Comparison of ENCODE assay signal across 14 cellular contexts in genomic region chr9:123073991-123074422, GRCh38. TPM values are rescaled to one million over a fixed set of nuclear protein-coding genes. Genes with fewer than 3 reads are reported as not detected.
A peak's percentile ranks its signal among the peaks of the same experiment; 100 is the strongest.
DNase-seq lines count a peak whose midpoint lies in the region; ATAC-seq and TF ChIP-seq lines count a peak whose summit lies in the region.
"Had no signal": no experiment of that assay in that cellular context is flagged by ENCODE, and none has a peak within 500 bp of the region (broad histone marks: within the 10 kb centered on the region; RNA-seq: fewer than 3 reads in every experiment).

No MANE protein-coding gene starts in this region.

- BruUV-seq in A673 (replicated peaks; lab: Mats Ljungman, UMichigan): no TSS peak

- H3K9me3 ChIP-seq in A673 (ENCODE audit: low read depth, low read length, poor library complexity, severe bottlenecking): no peaks in the 10 kb centered on the region
- H3K9me3 ChIP-seq: testis had no signal

- peak overlapping the region; percentile 64 for H3K27ac ChIP-seq in A673 (ENCODE audit: low read depth, low read length, poor library complexity, severe bottlenecking)
- peak overlapping the region in 31 of 59 donors; percentile 1 to 68 (median 44) for H3K27ac ChIP-seq in dorsolateral prefrontal cortex

- TF ChIP-seq CTCF in A673 (conservative IDR thresholded peaks at IDR 0.05; ENCODE audit: low read depth, low read length): no peak
- no peak for TF ChIP-seq CTCF in dorsolateral prefrontal cortex (IDR thresholded peaks at IDR 0.05 in 54 of 56, conservative IDR thresholded peaks at IDR 0.05 in 2 of 56; ENCODE audit: low read depth in 1 of 56, partially characterized antibody in 56 of 56)

- peaks cover 33% of the 10 kb centered on the region for H3K36me3 ChIP-seq in A673 (ENCODE audit: insufficient read depth, low read length, poor library complexity, severe bottlenecking)

- H3K4me1 ChIP-seq in A673 (ENCODE audit: insufficient read depth, low read length, poor library complexity, severe bottlenecking): peaks cover 60% of the 10 kb centered on the region

- no peaks in the 10 kb centered on the region for H3K27me3 ChIP-seq in A673 (replicated peaks; ENCODE audit: insufficient read depth, low read depth, low read length, poor library complexity)
- H3K27me3 ChIP-seq in dorsolateral prefrontal cortex: no peaks in the 10 kb centered on the region
- H3K27me3 ChIP-seq: testis had no signal

- POLR2A ChIA-PET in A673 (lab: Charles Lee; ENCODE audit: low non-redundant PET): no interaction called here

- intact Hi-C loops in A673 (cut with micrococcal nuclease; ENCODE audit: unreplicated experiment): no loop called here
- intact Hi-C loops in dorsolateral prefrontal cortex (cut with DNase I): no loop called here

- CTCF ChIA-PET in A673 (lab: Charles Lee): interaction anchor here (0.7 kb wide), 1 partner anchor 236 kb away, joined by 3 read pairs; no protein-coding TSS in a partner anchor

- H3K4me3 ChIP-seq in A673 (ENCODE audit: low read depth, low read length, poor library complexity, severe bottlenecking) (no peak overlapping the region), dorsolateral prefrontal cortex (no peak overlapping the region)
- H3K4me3 ChIP-seq: testis had no signal

- DNase-seq in A673 (ENCODE audit: low spot score) (no peak), HT1080 (ENCODE audit: low read depth) (peak; percentile 53), dorsolateral prefrontal cortex (no peak), non-pigmented ciliary epithelial cell (ENCODE audit: low read depth) (peak; percentile 35), NCI-H2171 (lab: John Stamatoyannopoulos, UW) (no peak), medulla oblongata (ENCODE audit: extremely low spot score) (no peak)
- no peak for DNase-seq in activated naive CD4-positive, alpha-beta T cell treated with Interleukin-2 at 50 U/mL for 16 hours
- DNase-seq: activated naive CD4-positive, alpha-beta T cell treated with anti-CD3 and anti-CD28 coated beads for 36 hours; C1 segment of cervical spinal cord; midbrain; NCI-H2107; testis had no signal

- ATAC-seq in GM21717 (IDR thresholded peaks at IDR 0.05; ENCODE audit: unreplicated experiment): no peak
- ATAC-seq: HepG2 had no signal

RNA-seq across cellular contexts. Expression of gene GPR21, which starts 40.5 kb away (rescaled TPM):
- 0.31 TPM in 1 of 2 replicates, not detected in the other for total RNA-seq in A673 (2021)
- total RNA-seq in HT1080 (2014; rRNA removed; shearing (Covaris generic)): 0.55 TPM in 1 of 2 replicates, not detected in the other
- not detected in 2 replicates for polyA plus RNA-seq in HT1080 (2015; cell fraction: cytosol; rRNA removed)
- not detected in 2 replicates for polyA plus RNA-seq in HT1080 (2015; cell fraction: nucleus; rRNA removed)
- total RNA-seq in dorsolateral prefrontal cortex: 10 to 100 TPM in 69 of 120 experiments, 1 to 10 TPM in 50, not detected in 1; 1.7 to 28.5 (median 11.2) TPM

Comparison
In these comparisons a context has a peak if more than half of its experiments do, and no peak if none do; other contexts are left out.
1. DNase-seq: peak in HT1080 (single experiment) and non-pigmented ciliary epithelial cell (single experiment); none in A673 (single experiment), dorsolateral prefrontal cortex (0 of 10), NCI-H2171 (single experiment), medulla oblongata (single experiment) and activated naive CD4-positive, alpha-beta T cell treated with Interleukin-2 at 50 U/mL for 16 hours (single experiment).